In the genomic region with DNA sequence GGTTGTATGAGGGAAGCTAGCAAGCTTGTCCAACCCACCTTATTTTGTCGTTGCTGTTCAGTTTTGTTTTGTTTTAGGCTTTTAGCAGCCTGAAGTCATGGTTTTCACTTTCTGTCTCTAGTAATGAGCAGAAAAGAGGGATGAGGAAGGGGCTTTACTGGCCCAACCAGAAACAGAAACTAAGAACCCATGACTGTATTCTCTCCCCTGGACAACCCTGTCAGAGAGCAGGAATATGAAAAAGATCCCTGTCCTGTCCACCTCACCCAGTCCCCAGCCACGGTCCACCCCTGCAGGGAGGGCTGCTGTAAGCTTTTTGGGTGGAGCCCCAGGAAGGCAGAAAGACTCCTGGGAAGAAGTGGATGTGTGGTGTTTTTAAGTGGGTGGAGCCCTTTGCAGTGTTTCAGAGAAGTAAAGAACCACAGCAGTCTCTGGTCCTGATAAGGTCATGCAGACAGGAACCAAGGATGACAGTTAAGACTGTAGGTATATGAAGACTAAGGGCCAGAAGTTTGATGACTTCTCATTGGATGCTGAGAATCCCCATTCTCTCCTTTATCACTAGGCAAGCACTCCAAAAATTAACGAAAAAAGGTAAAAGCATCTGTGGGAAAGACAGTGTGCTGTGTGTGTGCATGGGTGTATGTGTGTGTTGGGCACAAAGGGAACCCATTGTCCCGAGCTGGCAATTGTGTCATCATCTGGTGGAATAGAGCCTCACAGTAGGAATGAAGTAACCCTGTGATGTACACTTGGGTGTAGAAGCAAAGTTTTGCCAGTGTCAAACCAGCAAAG, we compare ENCODE assay signal across 8 cellular contexts. TPM values are rescaled to one million over a fixed set of nuclear protein-coding genes. Genes with fewer than 3 reads are reported as not detected.
DNase-seq lines count a peak whose midpoint lies in the region; ATAC-seq and TF ChIP-seq lines count a peak whose summit lies in the region.
"Had no signal": no experiment of that assay in that cellular context is flagged by ENCODE, and none has a peak within 500 bp of the region (broad histone marks: within the 10 kb centered on the region; RNA-seq: fewer than 3 reads in every experiment).

No MANE protein-coding gene starts in this region.

- DNase-seq in GM23248, result peak; percentile 47
- DNase-seq in neural progenitor cell (ENCODE audit: low spot score), result no peak
- no peak for DNase-seq in DMS153 treated with DMSO at 0.1 percent for 48 hours (lab: John Stamatoyannopoulos, UW; ENCODE audit: unreplicated experiment)
- no peak for DNase-seq in HT-29 (ENCODE audit: low spot score)
- DNase-seq in NCI-H748 (lab: John Stamatoyannopoulos, UW; ENCODE audit: unreplicated experiment), result no peak

- H3K27ac ChIP-seq in GM23248 (no peak overlapping the region), OCI-LY3 (ENCODE audit: low read length) (peak overlapping the region; percentile 79), neural progenitor cell (no peak overlapping the region)
- H3K27ac ChIP-seq: HL-60 had no signal

- ATAC-seq in GM18858 (IDR thresholded peaks at IDR 0.05; ENCODE audit: unreplicated experiment), result peak; percentile 44

- H2AFZ ChIP-seq in GM23248 (peak overlapping the region; percentile 66), OCI-LY3 (ENCODE audit: low read depth, low read length) (peak overlapping the region; percentile 88), neural progenitor cell (replicated peaks) (peak overlapping the region; percentile 68)

- H3K9me3 ChIP-seq in GM23248 (ENCODE audit: low read depth) (no peaks in the 10 kb centered on the region), OCI-LY3 (ENCODE audit: insufficient read depth, low read length) (no peaks in the 10 kb centered on the region), neural progenitor cell (ENCODE audit: low read depth) (no peaks in the 10 kb centered on the region)

- TF ChIP-seq CTCF in OCI-LY3 (IDR thresholded peaks at IDR 0.05; ENCODE audit: low read depth, low read length) (no peak), neural progenitor cell (IDR thresholded peaks at IDR 0.05) (no peak)

- H3K9me3 Mint-ChIP-seq in neural progenitor cell, result no peaks in the 10 kb centered on the region

- H3K27me3 ChIP-seq in GM23248 (replicated peaks; ENCODE audit: insufficient read depth) (no peaks in the 10 kb centered on the region), OCI-LY3 (ENCODE audit: low read depth, low read length) (no peaks in the 10 kb centered on the region), neural progenitor cell (no peaks in the 10 kb centered on the region)

- H3K4me3 ChIP-seq in GM23248, result 0 out of 2 replicates have a peak overlapping the region, but pooled peaks have one; percentile 1
- peak overlapping the region; percentile 67 for H3K4me3 ChIP-seq in OCI-LY3 (ENCODE audit: low read length)
- H3K4me3 ChIP-seq in neural progenitor cell, result no peak overlapping the region

- 15 to 24% methylated on average over 4 of the region's 4 CpGs for WGBS in GM23248 (ENCODE audit: low coverage in 1 of 2, low lambda C conversion rate in 2 of 2, missing lambda C conversion rate in 2 of 2), 2 experiments

- H3K27ac Mint-ChIP-seq in neural progenitor cell, result no peak overlapping the region

- in situ Hi-C loops in GM23248 (cut with MboI), result loop anchor here (10.0 kb wide), 2 partner anchors 159 to 309 kb away; no protein-coding TSS in a partner anchor

- no peaks in the 10 kb centered on the region for H3K36me3 Mint-ChIP-seq in neural progenitor cell

- H3K9ac ChIP-seq in GM23248 (no peak overlapping the region), OCI-LY3 (ENCODE audit: low read length) (peak overlapping the region; percentile 69), neural progenitor cell (no peak overlapping the region)

- H3K4me2 ChIP-seq in GM23248 (ENCODE audit: unreplicated experiment) (peak overlapping the region; percentile 60), OCI-LY3 (ENCODE audit: low read length) (peak overlapping the region; percentile 79), neural progenitor cell (no peak overlapping the region)

- no peaks in the 10 kb centered on the region for H3K79me2 ChIP-seq in GM23248 (ENCODE audit: insufficient read depth)
- no peaks in the 10 kb centered on the region for H3K79me2 ChIP-seq in OCI-LY3 (ENCODE audit: low read length)
- no peaks in the 10 kb centered on the region for H3K79me2 ChIP-seq in neural progenitor cell (ENCODE audit: low read depth)

- no peaks in the 10 kb centered on the region for H4K20me1 ChIP-seq in GM23248 (ENCODE audit: insufficient read depth)
- H4K20me1 ChIP-seq in OCI-LY3 (ENCODE audit: insufficient read depth, low read length), result no peaks in the 10 kb centered on the region
- no peaks in the 10 kb centered on the region for H4K20me1 ChIP-seq in neural progenitor cell (ENCODE audit: low read depth)

- no peaks in the 10 kb centered on the region for H3K9me2 ChIP-seq in GM23248 (ENCODE audit: insufficient read depth)

- no peak overlapping the region for H3K4me3 Mint-ChIP-seq in neural progenitor cell

- H3K4me1 ChIP-seq in GM23248 (ENCODE audit: insufficient read depth) (0 out of 2 replicates have a peak, but pooled peaks cover 5% of the 10 kb centered on the region), OCI-LY3 (ENCODE audit: low read length) (peaks cover 29% of the 10 kb centered on the region), neural progenitor cell (peaks cover 3% of the 10 kb centered on the region)

- H3F3A ChIP-seq in GM23248 (ENCODE audit: insufficient read depth) (no peaks in the 10 kb centered on the region), neural progenitor cell (ENCODE audit: low read depth) (peaks cover 2% of the 10 kb centered on the region)

- H3K27me3 Mint-ChIP-seq in neural progenitor cell (ENCODE audit: insufficient read depth, low read depth), result peaks cover 3% of the 10 kb centered on the region

- peaks cover 4% of the 10 kb centered on the region for H3K4me1 Mint-ChIP-seq in neural progenitor cell

- H3K36me3 ChIP-seq in GM23248 (ENCODE audit: low read depth) (no peaks in the 10 kb centered on the region), OCI-LY3 (replicated peaks; ENCODE audit: low read depth, low read length) (no peaks in the 10 kb centered on the region), neural progenitor cell (no peaks in the 10 kb centered on the region)

RNA-seq across cellular contexts. Expression of a gene that starts 13.8 kb away (rescaled TPM):
- total RNA-seq in GM23248 (2014; rRNA removed; shearing (Covaris generic)), result 43.4 and 45.3 TPM in 2 replicates
- 72.5 and 76.3 TPM in 2 replicates for polyA plus RNA-seq in GM23248 (2016; fragmentation: Nextera tagmentation; extraction: Ambion mirVana)
- total RNA-seq in neural progenitor cell (ENCODE audit: low replicate concordance), result 76.5 and 133 TPM in 2 replicates
- total RNA-seq in HT-29 (2014; rRNA removed; shearing (Covaris generic)), result 65.4 and 67.1 TPM in 2 replicates

RNA-seq across cellular contexts. Expression of a gene that starts 14.0 kb away (rescaled TPM):
- 55.1 and 65.2 TPM in 2 replicates for total RNA-seq in GM23248 (2014; rRNA removed; shearing (Covaris generic))
- polyA plus RNA-seq in GM23248 (2016; fragmentation: Nextera tagmentation; extraction: Ambion mirVana), result 206 and 218 TPM in 2 replicates
- 178 and 316 TPM in 2 replicates for total RNA-seq in neural progenitor cell (ENCODE audit: low replicate concordance)
- total RNA-seq in HT-29 (2014; rRNA removed; shearing (Covaris generic)), result 54.8 and 63.4 TPM in 2 replicates

RNA-seq across cellular contexts. Expression of a gene that starts 34.1 kb away (rescaled TPM):
- total RNA-seq in GM23248 (2014; rRNA removed; shearing (Covaris generic)), result 11.1 and 19.3 TPM in 2 replicates
- polyA plus RNA-seq in GM23248 (2016; fragmentation: Nextera tagmentation; extraction: Ambion mirVana), result 4.2 and 6.3 TPM in 2 replicates
- total RNA-seq in neural progenitor cell (ENCODE audit: low replicate concordance), result 6.4 and 8.6 TPM in 2 replicates
- 3.4 and 4.2 TPM in 2 replicates for total RNA-seq in HT-29 (2014; rRNA removed; shearing (Covaris generic))
